ENCODE assay signal across 1 cellular context in genomic region chr1:94068096-94068830, GRCh38.
TF ChIP-seq lines count a peak whose summit lies in the region.

No MANE protein-coding gene starts in this region.

TF ChIP-seq in HEK293, 187 proteins besides CTCF, POLR2A, EP300 and RAD21 (continued from another document):
- TF ChIP-seq ZNF518A (tag by site-specific recombination; conservative IDR thresholded peaks at IDR 0.05; ENCODE audit: low read depth) (no peak), ZNF792 (tag by site-specific recombination; IDR thresholded peaks at IDR 0.05) (no peak), ZNF114 (tag by site-specific recombination; IDR thresholded peaks at IDR 0.05) (no peak), HOXC10 (CRISPR knock-in tag; IDR thresholded peaks at IDR 0.05) (no peak), ZSCAN5A (tag by site-specific recombination; IDR thresholded peaks at IDR 0.05) (no peak), AEBP2 (tag by site-specific recombination; IDR thresholded peaks at IDR 0.05; ENCODE audit: borderline replicate concordance) (no peak), REST (tag by site-specific recombination; IDR thresholded peaks at IDR 0.05) (no peak), ZNF777 (tag by site-specific recombination; IDR thresholded peaks at IDR 0.05; ENCODE audit: borderline replicate concordance) (no peak), ZNF394 (tag by site-specific recombination; IDR thresholded peaks at IDR 0.05; ENCODE audit: borderline replicate concordance) (peak; percentile 37; the same call in 1 of the 2 replicates), ZNF544 (tag by site-specific recombination; IDR thresholded peaks at IDR 0.05) (no peak), ZBTB26 (tag by site-specific recombination; optimal IDR thresholded peaks at IDR 0.05) (no peak), ZNF223 (tag by site-specific recombination; IDR thresholded peaks at IDR 0.05) (peak; percentile 87), ZNF24 (tag by site-specific recombination; IDR thresholded peaks at IDR 0.05) (no peak), SCRT2 (tag by site-specific recombination; IDR thresholded peaks at IDR 0.05) (0 out of 2 replicates have a peak, but pooled peaks have one; percentile 22), TRIM28 (IDR thresholded peaks at IDR 0.05; ENCODE audit: borderline replicate concordance, low read length) (no peak), ZBTB10 (tag by site-specific recombination; IDR thresholded peaks at IDR 0.05) (no peak), ZNF747 (tag by site-specific recombination; IDR thresholded peaks at IDR 0.05) (no peak), ZBTB1 (tag by site-specific recombination; IDR thresholded peaks at IDR 0.05) (no peak), ZNF175 (tag by site-specific recombination; IDR thresholded peaks at IDR 0.05) (no peak), ZEB2 (tag by site-specific recombination; IDR thresholded peaks at IDR 0.05) (0 out of 2 replicates have a peak, but pooled peaks have one; percentile 32), ZBTB20 (tag by site-specific recombination; IDR thresholded peaks at IDR 0.05) (no peak), SP7 (tag by site-specific recombination; IDR thresholded peaks at IDR 0.05) (peak; percentile 46; the same call in 1 of the 2 replicates), ZNF629 (tag by site-specific recombination; IDR thresholded peaks at IDR 0.05) (peak; percentile 31), ZNF558 (tag by site-specific recombination; IDR thresholded peaks at IDR 0.05) (no peak), ZFP37 (tag by site-specific recombination; IDR thresholded peaks at IDR 0.05) (no peak), ZNF335 (tag by site-specific recombination; conservative IDR thresholded peaks at IDR 0.05) (no peak), ZNF488 (tag by site-specific recombination; IDR thresholded peaks at IDR 0.05) (no peak), ZNF596 (tag by site-specific recombination; IDR thresholded peaks at IDR 0.05) (no peak), ELK4 (IDR thresholded peaks at IDR 0.05; ENCODE audit: borderline replicate concordance, low read depth, low read length) (no peak), ZNF623 (tag by site-specific recombination; IDR thresholded peaks at IDR 0.05) (no peak), GLIS1 (tag by site-specific recombination; IDR thresholded peaks at IDR 0.05) (0 out of 2 replicates have a peak, but pooled peaks have one; percentile 39), WT1 (tag by site-specific recombination; IDR thresholded peaks at IDR 0.05) (0 out of 2 replicates have a peak, but pooled peaks have one; percentile 24), ZFHX2 (tag by site-specific recombination; conservative IDR thresholded peaks at IDR 0.05) (0 out of 2 replicates have a peak, but pooled peaks have one; percentile 7), ZNF140 (tag by site-specific recombination; IDR thresholded peaks at IDR 0.05) (no peak), OSR2 (tag by site-specific recombination; IDR thresholded peaks at IDR 0.05) (no peak)
